ENCODE assay signal across 1 cellular context in genomic region chr6:163823577-163823976, GRCh38.
A peak's percentile ranks its signal among the peaks of the same experiment; 100 is the strongest.
TF ChIP-seq lines count a peak whose summit lies in the region.

No MANE protein-coding gene starts in this region.

TF ChIP-seq in K562, 482 proteins besides CTCF, POLR2A, EP300 and RAD21 (continued from another document):
- TF ChIP-seq, protein P1, sequence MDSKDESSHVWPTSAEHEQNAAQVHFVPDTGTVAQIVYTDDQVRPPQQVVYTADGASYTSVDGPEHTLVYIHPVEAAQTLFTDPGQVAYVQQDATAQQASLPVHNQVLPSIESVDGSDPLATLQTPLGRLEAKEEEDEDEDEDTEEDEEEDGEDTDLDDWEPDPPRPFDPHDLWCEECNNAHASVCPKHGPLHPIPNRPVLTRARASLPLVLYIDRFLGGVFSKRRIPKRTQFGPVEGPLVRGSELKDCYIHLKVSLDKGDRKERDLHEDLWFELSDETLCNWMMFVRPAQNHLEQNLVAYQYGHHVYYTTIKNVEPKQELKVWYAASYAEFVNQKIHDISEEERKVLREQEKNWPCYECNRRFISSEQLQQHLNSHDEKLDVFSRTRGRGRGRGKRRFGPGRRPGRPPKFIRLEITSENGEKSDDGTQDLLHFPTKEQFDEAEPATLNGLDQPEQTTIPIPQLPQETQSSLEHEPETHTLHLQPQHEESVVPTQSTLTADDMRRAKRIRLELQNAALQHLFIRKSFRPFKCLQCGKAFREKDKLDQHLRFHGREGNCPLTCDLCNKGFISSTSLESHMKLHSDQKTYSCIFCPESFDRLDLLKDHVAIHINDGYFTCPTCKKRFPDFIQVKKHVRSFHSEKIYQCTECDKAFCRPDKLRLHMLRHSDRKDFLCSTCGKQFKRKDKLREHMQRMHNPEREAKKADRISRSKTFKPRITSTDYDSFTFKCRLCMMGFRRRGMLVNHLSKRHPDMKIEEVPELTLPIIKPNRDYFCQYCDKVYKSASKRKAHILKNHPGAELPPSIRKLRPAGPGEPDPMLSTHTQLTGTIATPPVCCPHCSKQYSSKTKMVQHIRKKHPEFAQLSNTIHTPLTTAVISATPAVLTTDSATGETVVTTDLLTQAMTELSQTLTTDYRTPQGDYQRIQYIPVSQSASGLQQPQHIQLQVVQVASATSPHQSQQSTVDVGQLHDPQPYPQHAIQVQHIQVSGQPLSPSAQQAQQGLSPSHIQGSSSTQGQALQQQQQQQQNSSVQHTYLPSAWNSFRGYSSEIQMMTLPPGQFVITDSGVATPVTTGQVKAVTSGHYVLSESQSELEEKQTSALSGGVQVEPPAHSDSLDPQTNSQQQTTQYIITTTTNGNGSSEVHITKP (IDR thresholded peaks at IDR 0.05; ENCODE audit: partially characterized antibody): no peak
- TF ChIP-seq ZNF79 (CRISPR knock-in tag; IDR thresholded peaks at IDR 0.05; ENCODE audit: low read depth) (no peak), FOXJ3 (CRISPR knock-in tag; IDR thresholded peaks at IDR 0.05) (no peak), RNF2 (IDR thresholded peaks at IDR 0.05) (0 out of 2 replicates have a peak, but pooled peaks have one; percentile 6), ETS2 (tag; IDR thresholded peaks at IDR 0.05; ENCODE audit: borderline replicate concordance, poor library complexity, severe bottlenecking) (no peak), THAP12 (CRISPR knock-in tag; IDR thresholded peaks at IDR 0.05) (no peak), ZSCAN32 (CRISPR knock-in tag; IDR thresholded peaks at IDR 0.05) (no peak), ELF4 (CRISPR knock-in tag; IDR thresholded peaks at IDR 0.05) (no peak), CHD4 (IDR thresholded peaks at IDR 0.05; ENCODE audit: insufficient read depth, insufficient replicate concordance, low read depth, low read length, poor library complexity, severe bottlenecking) (no peak), FOXA3 (CRISPR knock-in tag; conservative IDR thresholded peaks at IDR 0.05 in 1 of 2, IDR thresholded peaks at IDR 0.05 in 1 of 2) (peak in 1 of 2 experiments; percentile 82; a peak in 2 of 4 replicates), ARID1B (IDR thresholded peaks at IDR 0.05) (no peak), HNRNPUL1 (IDR thresholded peaks at IDR 0.05; ENCODE audit: low read length) (no peak), ZNF449 (CRISPR knock-in tag; IDR thresholded peaks at IDR 0.05) (no peak), NFATC3 (IDR thresholded peaks at IDR 0.05) (no peak), JUN (IDR thresholded peaks at IDR 0.05; ENCODE audit: borderline replicate concordance, low read depth, low read length) (no peak), JUN (CRISPR knock-in tag; IDR thresholded peaks at IDR 0.05; ENCODE audit: borderline replicate concordance) (no peak), RBM14 (IDR thresholded peaks at IDR 0.05; ENCODE audit: borderline replicate concordance, insufficient read depth, low read depth, low read length) (no peak)
- TF ChIP-seq, protein P2, sequence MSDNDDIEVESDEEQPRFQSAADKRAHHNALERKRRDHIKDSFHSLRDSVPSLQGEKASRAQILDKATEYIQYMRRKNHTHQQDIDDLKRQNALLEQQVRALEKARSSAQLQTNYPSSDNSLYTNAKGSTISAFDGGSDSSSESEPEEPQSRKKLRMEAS (CRISPR knock-in tag; IDR thresholded peaks at IDR 0.05): peak; percentile 32; the same call in 1 of the 2 replicates
- TF ChIP-seq, protein P3, sequence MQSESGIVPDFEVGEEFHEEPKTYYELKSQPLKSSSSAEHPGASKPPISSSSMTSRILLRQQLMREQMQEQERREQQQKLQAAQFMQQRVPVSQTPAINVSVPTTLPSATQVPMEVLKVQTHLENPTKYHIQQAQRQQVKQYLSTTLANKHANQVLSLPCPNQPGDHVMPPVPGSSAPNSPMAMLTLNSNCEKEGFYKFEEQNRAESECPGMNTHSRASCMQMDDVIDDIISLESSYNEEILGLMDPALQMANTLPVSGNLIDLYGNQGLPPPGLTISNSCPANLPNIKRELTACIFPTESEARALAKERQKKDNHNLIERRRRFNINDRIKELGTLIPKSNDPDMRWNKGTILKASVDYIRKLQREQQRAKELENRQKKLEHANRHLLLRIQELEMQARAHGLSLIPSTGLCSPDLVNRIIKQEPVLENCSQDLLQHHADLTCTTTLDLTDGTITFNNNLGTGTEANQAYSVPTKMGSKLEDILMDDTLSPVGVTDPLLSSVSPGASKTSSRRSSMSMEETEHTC (IDR thresholded peaks at IDR 0.05): 0 out of 2 replicates have a peak, but pooled peaks have one; percentile 9
- TF ChIP-seq, protein P4, sequence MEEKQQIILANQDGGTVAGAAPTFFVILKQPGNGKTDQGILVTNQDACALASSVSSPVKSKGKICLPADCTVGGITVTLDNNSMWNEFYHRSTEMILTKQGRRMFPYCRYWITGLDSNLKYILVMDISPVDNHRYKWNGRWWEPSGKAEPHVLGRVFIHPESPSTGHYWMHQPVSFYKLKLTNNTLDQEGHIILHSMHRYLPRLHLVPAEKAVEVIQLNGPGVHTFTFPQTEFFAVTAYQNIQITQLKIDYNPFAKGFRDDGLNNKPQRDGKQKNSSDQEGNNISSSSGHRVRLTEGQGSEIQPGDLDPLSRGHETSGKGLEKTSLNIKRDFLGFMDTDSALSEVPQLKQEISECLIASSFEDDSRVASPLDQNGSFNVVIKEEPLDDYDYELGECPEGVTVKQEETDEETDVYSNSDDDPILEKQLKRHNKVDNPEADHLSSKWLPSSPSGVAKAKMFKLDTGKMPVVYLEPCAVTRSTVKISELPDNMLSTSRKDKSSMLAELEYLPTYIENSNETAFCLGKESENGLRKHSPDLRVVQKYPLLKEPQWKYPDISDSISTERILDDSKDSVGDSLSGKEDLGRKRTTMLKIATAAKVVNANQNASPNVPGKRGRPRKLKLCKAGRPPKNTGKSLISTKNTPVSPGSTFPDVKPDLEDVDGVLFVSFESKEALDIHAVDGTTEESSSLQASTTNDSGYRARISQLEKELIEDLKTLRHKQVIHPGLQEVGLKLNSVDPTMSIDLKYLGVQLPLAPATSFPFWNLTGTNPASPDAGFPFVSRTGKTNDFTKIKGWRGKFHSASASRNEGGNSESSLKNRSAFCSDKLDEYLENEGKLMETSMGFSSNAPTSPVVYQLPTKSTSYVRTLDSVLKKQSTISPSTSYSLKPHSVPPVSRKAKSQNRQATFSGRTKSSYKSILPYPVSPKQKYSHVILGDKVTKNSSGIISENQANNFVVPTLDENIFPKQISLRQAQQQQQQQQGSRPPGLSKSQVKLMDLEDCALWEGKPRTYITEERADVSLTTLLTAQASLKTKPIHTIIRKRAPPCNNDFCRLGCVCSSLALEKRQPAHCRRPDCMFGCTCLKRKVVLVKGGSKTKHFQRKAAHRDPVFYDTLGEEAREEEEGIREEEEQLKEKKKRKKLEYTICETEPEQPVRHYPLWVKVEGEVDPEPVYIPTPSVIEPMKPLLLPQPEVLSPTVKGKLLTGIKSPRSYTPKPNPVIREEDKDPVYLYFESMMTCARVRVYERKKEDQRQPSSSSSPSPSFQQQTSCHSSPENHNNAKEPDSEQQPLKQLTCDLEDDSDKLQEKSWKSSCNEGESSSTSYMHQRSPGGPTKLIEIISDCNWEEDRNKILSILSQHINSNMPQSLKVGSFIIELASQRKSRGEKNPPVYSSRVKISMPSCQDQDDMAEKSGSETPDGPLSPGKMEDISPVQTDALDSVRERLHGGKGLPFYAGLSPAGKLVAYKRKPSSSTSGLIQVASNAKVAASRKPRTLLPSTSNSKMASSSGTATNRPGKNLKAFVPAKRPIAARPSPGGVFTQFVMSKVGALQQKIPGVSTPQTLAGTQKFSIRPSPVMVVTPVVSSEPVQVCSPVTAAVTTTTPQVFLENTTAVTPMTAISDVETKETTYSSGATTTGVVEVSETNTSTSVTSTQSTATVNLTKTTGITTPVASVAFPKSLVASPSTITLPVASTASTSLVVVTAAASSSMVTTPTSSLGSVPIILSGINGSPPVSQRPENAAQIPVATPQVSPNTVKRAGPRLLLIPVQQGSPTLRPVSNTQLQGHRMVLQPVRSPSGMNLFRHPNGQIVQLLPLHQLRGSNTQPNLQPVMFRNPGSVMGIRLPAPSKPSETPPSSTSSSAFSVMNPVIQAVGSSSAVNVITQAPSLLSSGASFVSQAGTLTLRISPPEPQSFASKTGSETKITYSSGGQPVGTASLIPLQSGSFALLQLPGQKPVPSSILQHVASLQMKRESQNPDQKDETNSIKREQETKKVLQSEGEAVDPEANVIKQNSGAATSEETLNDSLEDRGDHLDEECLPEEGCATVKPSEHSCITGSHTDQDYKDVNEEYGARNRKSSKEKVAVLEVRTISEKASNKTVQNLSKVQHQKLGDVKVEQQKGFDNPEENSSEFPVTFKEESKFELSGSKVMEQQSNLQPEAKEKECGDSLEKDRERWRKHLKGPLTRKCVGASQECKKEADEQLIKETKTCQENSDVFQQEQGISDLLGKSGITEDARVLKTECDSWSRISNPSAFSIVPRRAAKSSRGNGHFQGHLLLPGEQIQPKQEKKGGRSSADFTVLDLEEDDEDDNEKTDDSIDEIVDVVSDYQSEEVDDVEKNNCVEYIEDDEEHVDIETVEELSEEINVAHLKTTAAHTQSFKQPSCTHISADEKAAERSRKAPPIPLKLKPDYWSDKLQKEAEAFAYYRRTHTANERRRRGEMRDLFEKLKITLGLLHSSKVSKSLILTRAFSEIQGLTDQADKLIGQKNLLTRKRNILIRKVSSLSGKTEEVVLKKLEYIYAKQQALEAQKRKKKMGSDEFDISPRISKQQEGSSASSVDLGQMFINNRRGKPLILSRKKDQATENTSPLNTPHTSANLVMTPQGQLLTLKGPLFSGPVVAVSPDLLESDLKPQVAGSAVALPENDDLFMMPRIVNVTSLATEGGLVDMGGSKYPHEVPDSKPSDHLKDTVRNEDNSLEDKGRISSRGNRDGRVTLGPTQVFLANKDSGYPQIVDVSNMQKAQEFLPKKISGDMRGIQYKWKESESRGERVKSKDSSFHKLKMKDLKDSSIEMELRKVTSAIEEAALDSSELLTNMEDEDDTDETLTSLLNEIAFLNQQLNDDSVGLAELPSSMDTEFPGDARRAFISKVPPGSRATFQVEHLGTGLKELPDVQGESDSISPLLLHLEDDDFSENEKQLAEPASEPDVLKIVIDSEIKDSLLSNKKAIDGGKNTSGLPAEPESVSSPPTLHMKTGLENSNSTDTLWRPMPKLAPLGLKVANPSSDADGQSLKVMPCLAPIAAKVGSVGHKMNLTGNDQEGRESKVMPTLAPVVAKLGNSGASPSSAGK (IDR thresholded peaks at IDR 0.05): peak; percentile 31; the same call in 1 of the 2 replicates
